Comparison of ENCODE assay signal across 8 cellular contexts in the genomic region with DNA sequence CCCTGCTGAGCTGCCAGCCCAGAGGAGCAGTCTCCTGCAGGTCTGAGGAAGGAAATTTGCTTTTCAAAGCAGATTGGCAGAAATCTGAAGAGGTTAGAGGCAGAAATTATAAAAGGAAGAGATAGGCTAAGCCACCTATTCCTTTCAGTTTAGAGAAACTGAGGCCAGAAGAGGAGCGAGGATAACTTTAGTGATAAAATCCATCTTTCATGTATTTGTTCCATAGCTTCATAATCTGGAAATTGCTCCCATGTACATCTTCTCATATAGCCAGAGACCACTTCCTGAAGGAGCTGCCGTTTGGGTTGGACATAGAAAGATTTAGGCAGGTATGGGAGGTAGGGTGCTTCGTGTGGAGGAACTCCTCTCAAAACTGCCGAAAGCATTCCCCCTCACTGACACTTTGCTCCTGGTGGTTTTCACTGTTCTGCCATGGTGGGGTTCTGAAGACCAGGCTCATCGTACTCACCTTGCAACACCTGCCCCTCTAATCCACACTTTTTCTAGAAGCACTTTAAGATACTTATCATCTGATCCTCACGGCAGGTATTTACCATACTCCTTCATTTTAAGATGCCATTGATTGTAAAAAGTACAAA. TPM values are rescaled to one million over a fixed set of nuclear protein-coding genes. Genes with fewer than 3 reads are reported as not detected.
A peak's percentile ranks its signal among the peaks of the same experiment; 100 is the strongest.
DNase-seq lines count a peak whose midpoint lies in the region; TF ChIP-seq lines count a peak whose summit lies in the region.

No MANE protein-coding gene starts in this region.

- H3K27ac ChIP-seq in 22Rv1 (peak overlapping the region; percentile 84), mesodermal cell (ENCODE audit: low read depth, low read length, severe bottlenecking) (no peak overlapping the region)

- DNase-seq in HFF-Myc (ENCODE audit: extremely low read depth, low read depth) = no peak
- no peak for DNase-seq in astrocyte of the spinal cord (ENCODE audit: low read depth, low spot score)
- no peak for DNase-seq in ureter (ENCODE audit: low spot score)
- no peak for DNase-seq in hippocampal formation (lab: John Stamatoyannopoulos, UW)
- no peak for DNase-seq in activated CD4-positive, alpha-beta T cell treated with anti-CD3 and anti-CD28 coated beads for 48 hours
- DNase-seq in GDM1 (lab: John Stamatoyannopoulos, UW) = no peak

- H3K4me1 ChIP-seq in mesodermal cell (ENCODE audit: control insufficient read depth, insufficient read depth, low read length, poor library complexity, severe bottlenecking) = peaks cover 3% of the 10 kb centered on the region

- in situ Hi-C loops in astrocyte of the spinal cord (cut with HindIII; ENCODE audit: low sequenced_read_pairs) = no loop called here

- WGBS in mesodermal cell (ENCODE audit: insufficient coverage in 2 of 2), 2 experiments = 47 to 85% methylated on average over 2 to 3 of the region's 6 CpGs

- no peaks in the 10 kb centered on the region for H3K9me3 ChIP-seq in mesodermal cell (ENCODE audit: control insufficient read depth, low read length)

- peaks cover 2% of the 10 kb centered on the region for H3K36me3 ChIP-seq in mesodermal cell (ENCODE audit: control insufficient read depth, insufficient read depth, low read length)

- TF ChIP-seq CTCF in 22Rv1 (IDR thresholded peaks at IDR 0.05) (no peak), HFF-Myc (IDR thresholded peaks at IDR 0.05; ENCODE audit: low read depth, low read length, missing control alignments) (no peak), astrocyte of the spinal cord (IDR thresholded peaks at IDR 0.05; ENCODE audit: low read depth, low read length) (no peak)

- peak overlapping the region; percentile 33 for H3K4me3 ChIP-seq in HFF-Myc (replicated peaks; ENCODE audit: low read depth, low read length)
- peak overlapping the region; percentile 8 for H3K4me3 ChIP-seq in astrocyte of the spinal cord (ENCODE audit: low read depth, low read length)
- peak overlapping the region; percentile 9 for H3K4me3 ChIP-seq in mesodermal cell (ENCODE audit: extremely low read depth, insufficient read depth, low read length, poor library complexity, severe bottlenecking)

RNA-seq across cellular contexts. Expression of a gene that starts 0.7 kb away (rescaled TPM):
- 28.8 TPM for polyA plus RNA-seq in mesodermal cell (2013, experiment 1 of 2)
- polyA plus RNA-seq in mesodermal cell (2013, experiment 2 of 2) = 28.0 TPM
- total RNA-seq in ureter = 58.9 TPM
